24 cellular contexts compared by ENCODE assay signal in the genomic region with DNA sequence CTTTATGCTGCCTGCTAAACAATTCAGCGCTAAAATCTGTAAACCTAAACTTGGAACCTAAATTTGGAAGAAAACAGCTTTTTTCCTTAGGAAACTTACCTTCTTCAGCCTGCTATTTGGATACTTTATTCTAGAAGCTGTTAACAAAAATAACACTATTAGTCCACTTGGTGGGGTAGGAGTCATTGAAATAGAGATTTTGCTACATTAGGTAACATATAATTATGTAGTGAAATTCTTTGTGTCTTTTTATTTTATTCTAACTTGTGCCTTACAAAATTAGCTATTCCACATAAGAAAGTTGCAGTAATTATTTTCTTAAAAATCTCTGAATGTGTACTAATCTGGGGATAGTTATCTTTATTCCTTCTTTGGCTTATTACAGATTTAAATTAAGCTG.
A peak's percentile ranks its signal among the peaks of the same experiment; 100 is the strongest.
DNase-seq lines count a peak whose midpoint lies in the region; ATAC-seq, FAIRE-seq and TF ChIP-seq lines count a peak whose summit lies in the region.
"Had no signal": no experiment of that assay in that cellular context is flagged by ENCODE, and none has a peak within 500 bp of the region (broad histone marks: within the 10 kb centered on the region; RNA-seq: fewer than 3 reads in every experiment).

No MANE protein-coding gene starts in this region.

- no peaks in the 10 kb centered on the region for H3K9me3 ChIP-seq in adipocyte (ENCODE audit: control insufficient read depth, low read length)
- H3K9me3 ChIP-seq: transverse colon had no signal

- POLR2A ChIA-PET in activated CD4-positive, alpha-beta T cell treated with anti-CD3 and anti-CD28 coated beads for 36 hours (lab: Charles Lee), result no interaction called here

- FAIRE-seq in D721Med (lab: Jason Lieb, UNC), result no peak
- FAIRE-seq: astrocyte, GM12891, H54, HTR-8/SVneo had no signal

- TF ChIP-seq CTCF in D721Med (IDR thresholded peaks at IDR 0.05; ENCODE audit: insufficient read depth, missing control alignments), result peak; percentile 9
- TF ChIP-seq CTCF in LNCAP (IDR thresholded peaks at IDR 0.05), result peak; percentile 39
- peak; percentile 45 to 55 (median 49) for TF ChIP-seq CTCF in nephron (IDR thresholded peaks at IDR 0.05; ENCODE audit: unreplicated experiment in 3 of 3)

- H3K9ac ChIP-seq in adipocyte (ENCODE audit: low read length), result no peak overlapping the region

- no peaks in the 10 kb centered on the region for H3K4me1 Mint-ChIP-seq in nephron
- H3K4me1 Mint-ChIP-seq in activated CD4-positive, alpha-beta T cell treated with anti-CD3 and anti-CD28 coated beads for 36 hours, result no peaks in the 10 kb centered on the region
- H3K4me1 Mint-ChIP-seq: activated CD4-positive, alpha-beta memory T cell treated with anti-CD3 and anti-CD28 coated beads, Interleukin-2, amount 10 ng/mL, durations not matched to agents 7 days and 5 days; B cell had no signal

- DNase-seq in D721Med (ENCODE audit: insufficient read length, low spot score) (no peak), adipocyte (ENCODE audit: low read depth) (peak; percentile 34), amniotic stem cell (lab: John Stamatoyannopoulos, UW) (no peak), NOMO-1 treated with DMSO at 0.1 percent for 48 hours (lab: John Stamatoyannopoulos, UW; ENCODE audit: unreplicated experiment) (no peak)
- no peak for DNase-seq in activated CD4-positive, alpha-beta T cell treated with anti-CD3 and anti-CD28 coated beads for 36 hours
- DNase-seq: activated CD4-positive, alpha-beta memory T cell treated with anti-CD3 and anti-CD28 coated beads, Interleukin-2, amount 10 ng/mL, durations not matched to agents 7 days and 5 days; activated naive CD4-positive, alpha-beta T cell treated with anti-CD3 and anti-CD28 coated beads for 36 hours; activated T-cell treated with anti-CD3 and anti-CD28 coated beads, Interleukin-2, amount 50 U/mL, for 1 hour; Calu3; Karpas-422; mammary epithelial cell; NCI-H1436; NCI-H510A; SIG-M5; T-helper 2 cell; transverse colon had no signal

- H3K36me3 Mint-ChIP-seq in nephron (ENCODE audit: low read depth), result no peaks in the 10 kb centered on the region
- no peaks in the 10 kb centered on the region for H3K36me3 Mint-ChIP-seq in activated CD4-positive, alpha-beta T cell treated with anti-CD3 and anti-CD28 coated beads for 36 hours (ENCODE audit: low read depth)

- intact Hi-C loops in activated CD4-positive, alpha-beta T cell treated with anti-CD3 and anti-CD28 coated beads for 36 hours (cut with DNase I, micrococcal nuclease), result no loop called here

- no peak for ATAC-seq in activated CD4-positive, alpha-beta T cell treated with anti-CD3 and anti-CD28 coated beads for 36 hours

- H3K36me3 ChIP-seq in adipocyte (ENCODE audit: control insufficient read depth, insufficient read depth, low read length, severe bottlenecking), result no peaks in the 10 kb centered on the region
- H3K36me3 ChIP-seq: transverse colon had no signal

- H3K4me3 ChIP-seq in adipocyte (ENCODE audit: low read length), result no peak overlapping the region
- H3K4me3 ChIP-seq: transverse colon had no signal

- no peaks in the 10 kb centered on the region for H3K9me3 Mint-ChIP-seq in nephron
- peaks cover 4% of the 10 kb centered on the region for H3K9me3 Mint-ChIP-seq in activated CD4-positive, alpha-beta T cell treated with anti-CD3 and anti-CD28 coated beads for 36 hours (ENCODE audit: low read depth)

- CTCF ChIA-PET in activated CD4-positive, alpha-beta T cell treated with anti-CD3 and anti-CD28 coated beads for 36 hours (lab: Charles Lee), result interaction anchor here (1.5 kb wide), 1 partner anchor 9 kb away, joined by 7 read pairs; no protein-coding TSS in a partner anchor

- H3K27ac Mint-ChIP-seq in nephron, result no peak overlapping the region
- no peak overlapping the region for H3K27ac Mint-ChIP-seq in activated CD4-positive, alpha-beta T cell treated with anti-CD3 and anti-CD28 coated beads for 36 hours
- H3K27ac Mint-ChIP-seq: activated CD4-positive, alpha-beta memory T cell treated with anti-CD3 and anti-CD28 coated beads, Interleukin-2, amount 10 ng/mL, durations not matched to agents 7 days and 5 days; activated naive CD4-positive, alpha-beta T cell treated with anti-CD3 and anti-CD28 coated beads for 36 hours; B cell; stimulated activated naive CD8-positive, alpha-beta T cell treated with anti-CD3 and anti-CD28 coated beads, Interleukin-15, Interleukin-2, amounts not matched to agents 100 ng/mL and 50 ng/mL, for 24 hours had no signal

- H3K4me3 Mint-ChIP-seq in nephron, result no peak overlapping the region
- no peak overlapping the region for H3K4me3 Mint-ChIP-seq in activated CD4-positive, alpha-beta T cell treated with anti-CD3 and anti-CD28 coated beads for 36 hours
- H3K4me3 Mint-ChIP-seq: activated CD4-positive, alpha-beta memory T cell treated with anti-CD3 and anti-CD28 coated beads, Interleukin-2, amount 10 ng/mL, durations not matched to agents 7 days and 5 days; activated naive CD4-positive, alpha-beta T cell treated with anti-CD3 and anti-CD28 coated beads for 36 hours; B cell; stimulated activated naive CD8-positive, alpha-beta T cell treated with anti-CD3 and anti-CD28 coated beads, Interleukin-15, Interleukin-2, amounts not matched to agents 100 ng/mL and 50 ng/mL, for 24 hours had no signal

- H3K27me3 Mint-ChIP-seq in nephron (ENCODE audit: low read depth), result no peaks in the 10 kb centered on the region
- H3K27me3 Mint-ChIP-seq in activated CD4-positive, alpha-beta T cell treated with anti-CD3 and anti-CD28 coated beads for 36 hours, result no peaks in the 10 kb centered on the region
- H3K27me3 Mint-ChIP-seq: activated CD4-positive, alpha-beta memory T cell treated with anti-CD3 and anti-CD28 coated beads, Interleukin-2, amount 10 ng/mL, durations not matched to agents 7 days and 5 days; B cell; stimulated activated naive CD8-positive, alpha-beta T cell treated with anti-CD3 and anti-CD28 coated beads, Interleukin-15, Interleukin-2, amounts not matched to agents 100 ng/mL and 50 ng/mL, for 24 hours had no signal

- no peaks in the 10 kb centered on the region for H3K4me1 ChIP-seq in adipocyte (ENCODE audit: control insufficient read depth, insufficient read depth, low read length)
- H3K4me1 ChIP-seq: transverse colon had no signal

- no peaks in the 10 kb centered on the region for H3K27me3 ChIP-seq in adipocyte (replicated peaks; ENCODE audit: control insufficient read depth, insufficient read depth, low read length)
- H3K27me3 ChIP-seq: transverse colon had no signal
